In genomic region chr14:75449703-75450102, GRCh38 we compare ENCODE assay signal across 1 cellular context.
TF ChIP-seq lines count a peak whose summit lies in the region.

No MANE protein-coding gene starts in this region.

TF ChIP-seq in GM23338, 12 proteins besides CTCF, POLR2A, EP300 and RAD21 (continued from another document):
- TF ChIP-seq, protein P1, sequence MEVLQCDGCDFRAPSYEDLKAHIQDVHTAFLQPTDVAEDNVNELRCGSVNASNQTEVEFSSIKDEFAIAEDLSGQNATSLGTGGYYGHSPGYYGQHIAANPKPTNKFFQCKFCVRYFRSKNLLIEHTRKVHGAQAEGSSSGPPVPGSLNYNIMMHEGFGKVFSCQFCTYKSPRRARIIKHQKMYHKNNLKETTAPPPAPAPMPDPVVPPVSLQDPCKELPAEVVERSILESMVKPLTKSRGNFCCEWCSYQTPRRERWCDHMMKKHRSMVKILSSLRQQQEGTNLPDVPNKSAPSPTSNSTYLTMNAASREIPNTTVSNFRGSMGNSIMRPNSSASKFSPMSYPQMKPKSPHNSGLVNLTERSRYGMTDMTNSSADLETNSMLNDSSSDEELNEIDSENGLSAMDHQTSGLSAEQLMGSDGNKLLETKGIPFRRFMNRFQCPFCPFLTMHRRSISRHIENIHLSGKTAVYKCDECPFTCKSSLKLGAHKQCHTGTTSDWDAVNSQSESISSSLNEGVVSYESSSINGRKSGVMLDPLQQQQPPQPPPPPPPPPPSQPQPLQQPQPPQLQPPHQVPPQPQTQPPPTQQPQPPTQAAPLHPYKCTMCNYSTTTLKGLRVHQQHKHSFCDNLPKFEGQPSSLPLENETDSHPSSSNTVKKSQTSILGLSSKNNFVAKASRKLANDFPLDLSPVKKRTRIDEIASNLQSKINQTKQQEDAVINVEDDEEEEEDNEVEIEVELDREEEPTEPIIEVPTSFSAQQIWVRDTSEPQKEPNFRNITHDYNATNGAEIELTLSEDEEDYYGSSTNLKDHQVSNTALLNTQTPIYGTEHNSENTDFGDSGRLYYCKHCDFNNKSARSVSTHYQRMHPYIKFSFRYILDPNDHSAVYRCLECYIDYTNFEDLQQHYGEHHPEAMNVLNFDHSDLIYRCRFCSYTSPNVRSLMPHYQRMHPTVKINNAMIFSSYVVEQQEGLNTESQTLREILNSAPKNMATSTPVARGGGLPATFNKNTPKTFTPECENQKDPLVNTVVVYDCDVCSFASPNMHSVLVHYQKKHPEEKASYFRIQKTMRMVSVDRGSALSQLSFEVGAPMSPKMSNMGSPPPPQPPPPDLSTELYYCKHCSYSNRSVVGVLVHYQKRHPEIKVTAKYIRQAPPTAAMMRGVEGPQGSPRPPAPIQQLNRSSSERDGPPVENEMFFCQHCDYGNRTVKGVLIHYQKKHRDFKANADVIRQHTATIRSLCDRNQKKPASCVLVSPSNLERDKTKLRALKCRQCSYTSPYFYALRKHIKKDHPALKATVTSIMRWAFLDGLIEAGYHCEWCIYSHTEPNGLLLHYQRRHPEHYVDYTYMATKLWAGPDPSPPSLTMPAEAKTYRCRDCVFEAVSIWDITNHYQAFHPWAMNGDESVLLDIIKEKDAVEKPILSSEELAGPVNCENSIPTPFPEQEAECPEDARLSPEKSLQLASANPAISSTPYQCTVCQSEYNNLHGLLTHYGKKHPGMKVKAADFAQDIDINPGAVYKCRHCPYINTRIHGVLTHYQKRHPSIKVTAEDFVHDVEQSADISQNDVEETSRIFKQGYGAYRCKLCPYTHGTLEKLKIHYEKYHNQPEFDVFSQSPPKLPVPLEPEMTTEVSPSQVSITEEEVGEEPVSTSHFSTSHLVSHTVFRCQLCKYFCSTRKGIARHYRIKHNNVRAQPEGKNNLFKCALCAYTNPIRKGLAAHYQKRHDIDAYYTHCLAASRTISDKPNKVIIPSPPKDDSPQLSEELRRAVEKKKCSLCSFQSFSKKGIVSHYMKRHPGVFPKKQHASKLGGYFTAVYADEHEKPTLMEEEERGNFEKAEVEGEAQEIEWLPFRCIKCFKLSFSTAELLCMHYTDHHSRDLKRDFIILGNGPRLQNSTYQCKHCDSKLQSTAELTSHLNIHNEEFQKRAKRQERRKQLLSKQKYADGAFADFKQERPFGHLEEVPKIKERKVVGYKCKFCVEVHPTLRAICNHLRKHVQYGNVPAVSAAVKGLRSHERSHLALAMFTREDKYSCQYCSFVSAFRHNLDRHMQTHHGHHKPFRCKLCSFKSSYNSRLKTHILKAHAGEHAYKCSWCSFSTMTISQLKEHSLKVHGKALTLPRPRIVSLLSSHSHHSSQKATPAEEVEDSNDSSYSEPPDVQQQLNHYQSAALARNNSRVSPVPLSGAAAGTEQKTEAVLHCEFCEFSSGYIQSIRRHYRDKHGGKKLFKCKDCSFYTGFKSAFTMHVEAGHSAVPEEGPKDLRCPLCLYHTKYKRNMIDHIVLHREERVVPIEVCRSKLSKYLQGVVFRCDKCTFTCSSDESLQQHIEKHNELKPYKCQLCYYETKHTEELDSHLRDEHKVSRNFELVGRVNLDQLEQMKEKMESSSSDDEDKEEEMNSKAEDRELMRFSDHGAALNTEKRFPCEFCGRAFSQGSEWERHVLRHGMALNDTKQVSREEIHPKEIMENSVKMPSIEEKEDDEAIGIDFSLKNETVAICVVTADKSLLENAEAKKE (CRISPR knock-in tag; IDR thresholded peaks at IDR 0.05): no peak
- TF ChIP-seq ZNF114 (CRISPR knock-in tag; IDR thresholded peaks at IDR 0.05) (no peak), EZH2 (IDR thresholded peaks at IDR 0.05; ENCODE audit: low read depth, unreplicated experiment) (no peak), ETS1 (IDR thresholded peaks at IDR 0.05) (no peak), CREB1 (CRISPR knock-in tag; IDR thresholded peaks at IDR 0.05; ENCODE audit: low read depth) (no peak), EZH2phosphoT487 (IDR thresholded peaks at IDR 0.05; ENCODE audit: unreplicated experiment) (no peak), ZNF331 (CRISPR knock-in tag; IDR thresholded peaks at IDR 0.05; ENCODE audit: low read depth) (no peak), NANOG (IDR thresholded peaks at IDR 0.05; ENCODE audit: borderline replicate concordance) (no peak), POLR2AphosphoS5 (IDR thresholded peaks at IDR 0.05; ENCODE audit: low read depth) (no peak), JUNB (IDR thresholded peaks at IDR 0.05; ENCODE audit: unreplicated experiment) (no peak)
- TF ChIP-seq, protein P2, sequence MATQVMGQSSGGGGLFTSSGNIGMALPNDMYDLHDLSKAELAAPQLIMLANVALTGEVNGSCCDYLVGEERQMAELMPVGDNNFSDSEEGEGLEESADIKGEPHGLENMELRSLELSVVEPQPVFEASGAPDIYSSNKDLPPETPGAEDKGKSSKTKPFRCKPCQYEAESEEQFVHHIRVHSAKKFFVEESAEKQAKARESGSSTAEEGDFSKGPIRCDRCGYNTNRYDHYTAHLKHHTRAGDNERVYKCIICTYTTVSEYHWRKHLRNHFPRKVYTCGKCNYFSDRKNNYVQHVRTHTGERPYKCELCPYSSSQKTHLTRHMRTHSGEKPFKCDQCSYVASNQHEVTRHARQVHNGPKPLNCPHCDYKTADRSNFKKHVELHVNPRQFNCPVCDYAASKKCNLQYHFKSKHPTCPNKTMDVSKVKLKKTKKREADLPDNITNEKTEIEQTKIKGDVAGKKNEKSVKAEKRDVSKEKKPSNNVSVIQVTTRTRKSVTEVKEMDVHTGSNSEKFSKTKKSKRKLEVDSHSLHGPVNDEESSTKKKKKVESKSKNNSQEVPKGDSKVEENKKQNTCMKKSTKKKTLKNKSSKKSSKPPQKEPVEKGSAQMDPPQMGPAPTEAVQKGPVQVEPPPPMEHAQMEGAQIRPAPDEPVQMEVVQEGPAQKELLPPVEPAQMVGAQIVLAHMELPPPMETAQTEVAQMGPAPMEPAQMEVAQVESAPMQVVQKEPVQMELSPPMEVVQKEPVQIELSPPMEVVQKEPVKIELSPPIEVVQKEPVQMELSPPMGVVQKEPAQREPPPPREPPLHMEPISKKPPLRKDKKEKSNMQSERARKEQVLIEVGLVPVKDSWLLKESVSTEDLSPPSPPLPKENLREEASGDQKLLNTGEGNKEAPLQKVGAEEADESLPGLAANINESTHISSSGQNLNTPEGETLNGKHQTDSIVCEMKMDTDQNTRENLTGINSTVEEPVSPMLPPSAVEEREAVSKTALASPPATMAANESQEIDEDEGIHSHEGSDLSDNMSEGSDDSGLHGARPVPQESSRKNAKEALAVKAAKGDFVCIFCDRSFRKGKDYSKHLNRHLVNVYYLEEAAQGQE (IDR thresholded peaks at IDR 0.05; ENCODE audit: unreplicated experiment): no peak
